9 cellular contexts compared by ENCODE assay signal in genomic region chr7:150371131-150371995, GRCh38. TPM values are rescaled to one million over a fixed set of nuclear protein-coding genes. Genes with fewer than 3 reads are reported as not detected.
DNase-seq lines count a peak whose midpoint lies in the region; ATAC-seq and TF ChIP-seq lines count a peak whose summit lies in the region.
"Had no signal": no experiment of that assay in that cellular context is flagged by ENCODE, and none has a peak within 500 bp of the region (broad histone marks: within the 10 kb centered on the region; RNA-seq: fewer than 3 reads in every experiment).

No MANE protein-coding gene starts in this region.

- DNase-seq in gastrocnemius medialis = no peak
- DNase-seq in NCI-H1436 (lab: John Stamatoyannopoulos, UW) = no peak
- no peak for DNase-seq in globus pallidus (ENCODE audit: low spot score)
- DNase-seq: effector CD8-positive, alpha-beta T cell; NCI-H510A treated with DMSO at 0.1 percent for 48 hours; SW 1271 had no signal

- no peaks in the 10 kb centered on the region for H3K27me3 Mint-ChIP-seq in IgD-negative memory B cell

- no peaks in the 10 kb centered on the region for H3K9me3 Mint-ChIP-seq in IgD-negative memory B cell

- peak overlapping the region in 1 of 4 donors; percentile 100 for H3K4me3 Mint-ChIP-seq in IgD-negative memory B cell

- no peak for TF ChIP-seq POLR2A in gastrocnemius medialis (IDR thresholded peaks at IDR 0.05)

- peaks cover 23 to 38% (median 32%) of the 10 kb centered on the region in 3 donors for H3K4me1 Mint-ChIP-seq in IgD-negative memory B cell

- H3K27me3 ChIP-seq in gastrocnemius medialis = no peaks in the 10 kb centered on the region

- no peak for TF ChIP-seq CTCF in gastrocnemius medialis (IDR thresholded peaks at IDR 0.05 in 4 of 5, conservative IDR thresholded peaks at IDR 0.05 in 1 of 5)

- no peak overlapping the region for H3K4me3 ChIP-seq in gastrocnemius medialis

- intact Hi-C loops in gastrocnemius medialis (cut with DNase I; ENCODE audit: low total_unique reads) = no loop called here

- H3K27ac ChIP-seq in cingulate gyrus (ENCODE audit: low read depth, low read length) = peak overlapping the region; percentile 22
- H3K27ac ChIP-seq in gastrocnemius medialis = peak overlapping the region; percentile 98 to 100 (median 100)

- H3K9me3 ChIP-seq in gastrocnemius medialis = no peaks in the 10 kb centered on the region

- peaks cover 0 to 21% of the 10 kb centered on the region in 2 donors for H3K36me3 ChIP-seq in gastrocnemius medialis

- ATAC-seq in gastrocnemius medialis = no peak
- ATAC-seq in HG03571 (IDR thresholded peaks at IDR 0.05; ENCODE audit: unreplicated experiment) = no peak

- peaks cover 7% of the 10 kb centered on the region for H3K36me3 Mint-ChIP-seq in IgD-negative memory B cell

- H3K4me1 ChIP-seq in gastrocnemius medialis = peaks cover 32 to 37% of the 10 kb centered on the region in 2 donors

- peak overlapping the region in 2 of 3 donors; percentile 98 to 99 for H3K27ac Mint-ChIP-seq in IgD-negative memory B cell

- in situ Hi-C loops in gastrocnemius medialis (cut with MboI; ENCODE audit: low sequenced_read_pairs in 4 of 4) = no loop called here

RNA-seq across cellular contexts. Expression of gene REPIN1, which starts 2.7 kb away (rescaled TPM):
- polyA plus RNA-seq in IgD-negative memory B cell = 118 TPM
- 100 to 1,000 TPM; 115 to 332 (median 159) TPM for total RNA-seq in gastrocnemius medialis

RNA-seq across cellular contexts. Expression of gene ZNF775, which starts 7.8 kb away (rescaled TPM):
- 5.1 TPM for polyA plus RNA-seq in IgD-negative memory B cell
- 1 to 10 TPM; 3.1 to 7.5 (median 3.3) TPM for total RNA-seq in gastrocnemius medialis

RNA-seq across cellular contexts. Expression of gene RARRES2, which starts 29.9 kb away (rescaled TPM):
- not detected for polyA plus RNA-seq in IgD-negative memory B cell
- total RNA-seq in gastrocnemius medialis = 10 to 100 TPM in 1 of 4 donors, 1 to 10 TPM in 3; 4.7 to 14.3 (median 6.5) TPM

RNA-seq across cellular contexts. Expression of gene ACTR3C, which starts 48.0 kb away (rescaled TPM):
- polyA plus RNA-seq in IgD-negative memory B cell = 5.2 TPM
- 1 to 10 TPM in 2 of 4 donors, under 1 TPM in 1, not detected in 1; 0.27 to 2.7 (median 1.1) TPM for total RNA-seq in gastrocnemius medialis

RNA-seq across cellular contexts. Expression of gene LRRC61, which starts 48.2 kb away (rescaled TPM):
- polyA plus RNA-seq in IgD-negative memory B cell = 29.1 TPM
- total RNA-seq in gastrocnemius medialis = 1 to 10 TPM in 3 of 4 donors, under 1 TPM in 1; 0.62 to 6.8 (median 1.9) TPM
